10 cellular contexts compared by ENCODE assay signal in genomic region chr6:111662192-111662793, GRCh38. TPM values are rescaled to one million over a fixed set of nuclear protein-coding genes. Genes with fewer than 3 reads are reported as not detected.
DNase-seq lines count a peak whose midpoint lies in the region; ATAC-seq and TF ChIP-seq lines count a peak whose summit lies in the region.
"Had no signal": no experiment of that assay in that cellular context is flagged by ENCODE, and none has a peak within 500 bp of the region (broad histone marks: within the 10 kb centered on the region; RNA-seq: fewer than 3 reads in every experiment).

No MANE protein-coding gene starts in this region.

- H3K4me1 ChIP-seq in mucosa of rectum (ENCODE audit: control insufficient read depth in 2 of 2, insufficient read depth in 2 of 2, low read length in 2 of 2), result peaks cover 0 to 19% of the 10 kb centered on the region in 2 donors
- H3K4me1 ChIP-seq in thyroid gland, result peaks cover 46 to 66% of the 10 kb centered on the region in 2 donors

- H3K4me3 ChIP-seq in mucosa of rectum (ENCODE audit: low read length in 2 of 2), result no peak overlapping the region
- H3K4me3 ChIP-seq in thyroid gland (replicated peaks in 1 of 3), result no peak overlapping the region

- H3K27me3 ChIP-seq in mucosa of rectum (ENCODE audit: control insufficient read depth in 2 of 2, insufficient read depth in 2 of 2, low read length in 2 of 2), result no peaks in the 10 kb centered on the region
- H3K27me3 ChIP-seq in thyroid gland, result no peaks in the 10 kb centered on the region

- H3K9me3 Mint-ChIP-seq in activated T-cell treated with anti-CD3 and anti-CD28 coated beads, Interleukin-2, amount 50 U/mL, for 72 hours, result no peaks in the 10 kb centered on the region
- H3K9me3 Mint-ChIP-seq in central memory CD8-positive, alpha-beta T cell, result no peaks in the 10 kb centered on the region

- no peak overlapping the region for H3K9ac ChIP-seq in mucosa of rectum (ENCODE audit: low read depth in 1 of 2, low read length in 2 of 2)

- peak overlapping the region; percentile 16 to 41 for H3K27ac ChIP-seq in mucosa of rectum (ENCODE audit: low read depth in 2 of 2, low read length in 2 of 2)
- H3K27ac ChIP-seq in thyroid gland, result peak overlapping the region; percentile 42 to 84 (median 70)

- peaks cover 8 to 23% of the 10 kb centered on the region in 2 donors for H3K36me3 Mint-ChIP-seq in activated T-cell treated with anti-CD3 and anti-CD28 coated beads, Interleukin-2, amount 50 U/mL, for 72 hours (ENCODE audit: insufficient read depth in 2 of 2)
- peaks cover 70% of the 10 kb centered on the region for H3K36me3 Mint-ChIP-seq in central memory CD8-positive, alpha-beta T cell (ENCODE audit: insufficient read depth)

- 68 to 71% methylated on average over 8 of the region's 8 CpGs for WGBS in thyroid gland, 2 donors

- TF ChIP-seq CTCF in thyroid gland (IDR thresholded peaks at IDR 0.05), result no peak

- H3K9me3 ChIP-seq in mucosa of rectum (ENCODE audit: control insufficient read depth in 2 of 2, low read length in 2 of 2) (no peaks in the 10 kb centered on the region), thyroid gland (no peaks in the 10 kb centered on the region)

- H3K27me3 Mint-ChIP-seq in activated T-cell treated with anti-CD3 and anti-CD28 coated beads, Interleukin-2, amount 50 U/mL, for 72 hours (ENCODE audit: low read depth), result no peaks in the 10 kb centered on the region
- no peaks in the 10 kb centered on the region for H3K27me3 Mint-ChIP-seq in central memory CD8-positive, alpha-beta T cell

- DNase-seq in activated T-cell treated with anti-CD3 and anti-CD28 coated beads, Interleukin-2, amount 50 U/mL, for 72 hours, result no peak
- DNase-seq in activated T-cell treated with anti-CD3 and anti-CD28 coated beads, Interleukin-2, amount 50 U/mL, for 1 hour, result no peak
- DNase-seq in central memory CD8-positive, alpha-beta T cell (ENCODE audit: low spot score in 2 of 2), result no peak
- DNase-seq in thyroid gland (peak in 1 of 2 donors; percentile 48), T-helper 1 cell (no peak), cerebellum (ENCODE audit: low spot score) (no peak)
- DNase-seq: activated CD4-positive, CD25-positive, alpha-beta regulatory T cell; stimulated activated CD4-positive, alpha-beta T cell treated with anti-CD3 and anti-CD28 coated beads, Interleukin-4, amount 100 ng/mL, for 1 hour had no signal

- H3K4me3 Mint-ChIP-seq in activated T-cell treated with anti-CD3 and anti-CD28 coated beads, Interleukin-2, amount 50 U/mL, for 72 hours, result no peak overlapping the region
- no peak overlapping the region for H3K4me3 Mint-ChIP-seq in central memory CD8-positive, alpha-beta T cell

- peak overlapping the region; percentile 19 for H3K27ac Mint-ChIP-seq in activated T-cell treated with anti-CD3 and anti-CD28 coated beads, Interleukin-2, amount 50 U/mL, for 72 hours
- peak overlapping the region; percentile 49 for H3K27ac Mint-ChIP-seq in central memory CD8-positive, alpha-beta T cell (ENCODE audit: low read depth)

- H3K36me3 ChIP-seq in mucosa of rectum (ENCODE audit: control insufficient read depth in 2 of 2, insufficient read depth in 2 of 2, low read length in 2 of 2) (no peaks in the 10 kb centered on the region), thyroid gland (no peaks in the 10 kb centered on the region)

- no peaks in the 10 kb centered on the region for H3K4me1 Mint-ChIP-seq in activated T-cell treated with anti-CD3 and anti-CD28 coated beads, Interleukin-2, amount 50 U/mL, for 72 hours (ENCODE audit: low read depth)
- H3K4me1 Mint-ChIP-seq in central memory CD8-positive, alpha-beta T cell, result peaks cover 19% of the 10 kb centered on the region

- no peak for TF ChIP-seq POLR2A in thyroid gland (IDR thresholded peaks at IDR 0.05)

- ATAC-seq in activated T-cell treated with anti-CD3 and anti-CD28 coated beads, Interleukin-2, amount 50 U/mL, for 72 hours (replicated peaks in 1 of 2), result peak in 1 of 2 donors; percentile 10
- ATAC-seq in central memory CD8-positive, alpha-beta T cell (replicated peaks; ENCODE audit: extremely low read depth, poor library complexity, severe bottlenecking), result no peak
- ATAC-seq in HG03432 (IDR thresholded peaks at IDR 0.05; ENCODE audit: unreplicated experiment), result no peak

- intact Hi-C loops in thyroid gland (cut with DNase I), result no loop called here

RNA-seq across cellular contexts. Expression of gene TRAF3IP2, which starts 56.6 kb away (rescaled TPM):
- 10 to 100 TPM; 29.3 to 45.5 TPM for total RNA-seq in activated T-cell treated with anti-CD3 and anti-CD28 coated beads, Interleukin-2, amount 50 U/mL, for 72 hours
- total RNA-seq in thyroid gland (10 to 100 TPM; 33.2 to 39.6 (median 37.0) TPM), cerebellum (7.7 TPM)
